In genomic region chr5:139446956-139447779, GRCh38 we compare ENCODE assay signal across 1 cellular context.
TF ChIP-seq lines count a peak whose summit lies in the region.

No MANE protein-coding gene starts in this region.

TF ChIP-seq in GM23338, 12 proteins besides CTCF, POLR2A, EP300 and RAD21 (continued from another document):
- TF ChIP-seq ETS1 (IDR thresholded peaks at IDR 0.05) (no peak), JUNB (IDR thresholded peaks at IDR 0.05; ENCODE audit: unreplicated experiment) (no peak), ZNF114 (CRISPR knock-in tag; IDR thresholded peaks at IDR 0.05) (no peak), REST (IDR thresholded peaks at IDR 0.05; ENCODE audit: unreplicated experiment) (no peak), STAT1 (IDR thresholded peaks at IDR 0.05; ENCODE audit: unreplicated experiment) (no peak), POLR2AphosphoS5 (IDR thresholded peaks at IDR 0.05; ENCODE audit: low read depth) (no peak)
